In genomic region chr14:67934087-67934486, GRCh38 we compare ENCODE assay signal across 8 cellular contexts.
DNase-seq lines count a peak whose midpoint lies in the region; ATAC-seq and TF ChIP-seq lines count a peak whose summit lies in the region.

No MANE protein-coding gene starts in this region.

- DNase-seq in activated CD4-positive, CD25-positive, alpha-beta regulatory T cell (lab: John Stamatoyannopoulos, UW): no peak
- DNase-seq in Jurkat, Clone E6-1 (ENCODE audit: low read depth, low spot score): peak; percentile 94
- DNase-seq in choroid plexus epithelial cell (ENCODE audit: low read depth) (peak; percentile 94), left lung (no peak), tibial artery (no peak)

- H3K27ac ChIP-seq in OCI-LY3 (ENCODE audit: low read length) (no peak overlapping the region), left lung (peak overlapping the region; percentile 2 to 8), tibial artery (peak overlapping the region; percentile 10 to 14)

- H2AFZ ChIP-seq in OCI-LY3 (ENCODE audit: low read depth, low read length): no peak overlapping the region

- no peaks in the 10 kb centered on the region for H3K79me2 ChIP-seq in OCI-LY3 (ENCODE audit: low read length)

- H3K4me3 ChIP-seq in Jurkat, Clone E6-1 (ENCODE audit: low read length): no peak overlapping the region
- H3K4me3 ChIP-seq in OCI-LY3 (ENCODE audit: low read length) (no peak overlapping the region), choroid plexus epithelial cell (ENCODE audit: low read depth, low read length) (no peak overlapping the region), left lung (no peak overlapping the region), tibial artery (no peak overlapping the region)

- H3K4me2 ChIP-seq in OCI-LY3 (ENCODE audit: low read length): no peak overlapping the region

- TF ChIP-seq CTCF in OCI-LY3 (IDR thresholded peaks at IDR 0.05; ENCODE audit: low read depth, low read length) (peak; percentile 81), choroid plexus epithelial cell (conservative IDR thresholded peaks at IDR 0.05; ENCODE audit: low read depth, low read length) (peak; percentile 73), left lung (IDR thresholded peaks at IDR 0.05) (peak; percentile 59 to 68), tibial artery (IDR thresholded peaks at IDR 0.05) (peak; percentile 68 to 94)

- H4K20me1 ChIP-seq in OCI-LY3 (ENCODE audit: insufficient read depth, low read length): no peaks in the 10 kb centered on the region

- no peaks in the 10 kb centered on the region for H3K27me3 ChIP-seq in OCI-LY3 (ENCODE audit: low read depth, low read length)
- no peaks in the 10 kb centered on the region for H3K27me3 ChIP-seq in left lung
- H3K27me3 ChIP-seq in tibial artery: no peaks in the 10 kb centered on the region

- peak; percentile 48 to 73 for ATAC-seq in activated CD4-positive, CD25-positive, alpha-beta regulatory T cell treated with anti-CD3 and anti-CD28 coated beads, Interleukin-2, amount 50 U/mL, for 24 hours
- ATAC-seq in left lung (peak; percentile 97), GM21367 (IDR thresholded peaks at IDR 0.05; ENCODE audit: unreplicated experiment) (no peak)

- H3K9ac ChIP-seq in OCI-LY3 (ENCODE audit: low read length): no peak overlapping the region

- H3K36me3 ChIP-seq in OCI-LY3 (replicated peaks; ENCODE audit: low read depth, low read length) (peaks cover 4% of the 10 kb centered on the region), left lung (no peaks in the 10 kb centered on the region), tibial artery (no peaks in the 10 kb centered on the region)

- intact Hi-C loops in left lung (cut with DNase I): loop anchor here in 1 of 2 donors (10.0 kb wide), 1 partner anchor 461 kb away; no protein-coding TSS in a partner anchor
- intact Hi-C loops in tibial artery (cut with DNase I; ENCODE audit: low total_unique reads): loop anchor here (5.0 kb wide), 1 partner anchor 888 kb away; no protein-coding TSS in a partner anchor

- H3K4me1 ChIP-seq in OCI-LY3 (ENCODE audit: low read length) (peaks cover 3% of the 10 kb centered on the region; the same call in 1 of the 2 replicates), left lung (peaks cover 0 to 24% of the 10 kb centered on the region in 2 donors), tibial artery (no peaks in the 10 kb centered on the region)

- H3K9me3 ChIP-seq in OCI-LY3 (ENCODE audit: insufficient read depth, low read length): peaks cover 5% of the 10 kb centered on the region; the same call in 1 of the 2 replicates
- H3K9me3 ChIP-seq in left lung: peaks cover 0 to 18% of the 10 kb centered on the region in 2 donors
- peaks cover 0 to 14% (median 5%) of the 10 kb centered on the region in 3 donors for H3K9me3 ChIP-seq in tibial artery

Comparison
In these comparisons a context has a peak if more than half of its experiments do, and no peak if none do; other contexts are left out.
1. DNase-seq: peak in Jurkat, Clone E6-1 (single experiment) and choroid plexus epithelial cell (single experiment); none in activated CD4-positive, CD25-positive, alpha-beta regulatory T cell (0 of 4), left lung (0 of 2) and tibial artery (0 of 2).
2. Peak in every context shown above with its lines, with median percentiles within 50 percentile points of each other: CTCF ChIP-seq.